8 cellular contexts compared by ENCODE assay signal in the genomic region with DNA sequence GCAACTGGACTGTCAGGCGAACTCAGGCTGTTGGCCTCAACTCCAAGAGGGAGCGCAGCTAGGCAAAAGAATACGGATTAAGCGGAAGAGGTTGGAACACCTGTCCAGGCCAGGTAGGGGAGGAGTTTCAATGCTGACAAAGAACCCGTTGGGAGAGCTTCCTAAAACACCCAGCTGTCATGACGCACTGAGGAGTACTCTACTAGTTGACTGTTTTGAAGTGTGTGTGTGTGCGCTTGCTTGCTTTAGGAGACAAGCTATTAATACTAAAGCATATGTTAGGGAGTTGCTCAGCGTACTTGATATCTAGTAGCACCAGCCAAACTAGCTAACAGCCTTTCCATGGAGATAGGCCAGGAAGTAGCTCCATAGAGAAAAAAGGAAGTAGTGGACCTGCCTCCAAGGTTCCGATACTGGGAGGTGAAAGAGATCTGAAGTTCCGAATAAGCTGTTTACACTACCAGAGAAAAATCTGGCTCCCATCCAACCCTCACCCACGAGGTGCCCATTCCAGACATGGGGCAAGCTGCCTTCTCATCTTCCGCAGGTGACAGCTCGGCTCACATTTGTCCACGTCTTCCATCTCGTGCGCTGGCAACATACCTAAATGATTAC. TPM values are rescaled to one million over a fixed set of nuclear protein-coding genes. Genes with fewer than 3 reads are reported as not detected.
DNase-seq lines count a peak whose midpoint lies in the region; ATAC-seq and TF ChIP-seq lines count a peak whose summit lies in the region.

No MANE protein-coding gene starts in this region.

- ATAC-seq in HG02885 (IDR thresholded peaks at IDR 0.05; ENCODE audit: poor library complexity, unreplicated experiment) (no peak), HG03442 (IDR thresholded peaks at IDR 0.05; ENCODE audit: unreplicated experiment) (no peak)

- H3K4me1 Mint-ChIP-seq in activated CD4-positive, alpha-beta memory T cell treated with anti-CD3 and anti-CD28 coated beads, Interleukin-2, amount 10 ng/mL, durations not matched to agents 7 days and 5 days = peaks cover 14% of the 10 kb centered on the region
- H3K4me1 Mint-ChIP-seq in progenitor cell of endocrine pancreas (ENCODE audit: low read depth) = peaks cover 28% of the 10 kb centered on the region

- intact Hi-C loops in cardiac septum (cut with DNase I) = loop anchor here (5.0 kb wide), 3 partner anchors 100 to 165 kb away; partner anchors contain the start of gene DR1

- peak; percentile 32 for DNase-seq in Daoy (ENCODE audit: low read depth)
- peak; percentile 35 to 92 for DNase-seq in NCI-H187 (lab: John Stamatoyannopoulos, UW)
- DNase-seq in activated CD4-positive, alpha-beta memory T cell treated with anti-CD3 and anti-CD28 coated beads, Interleukin-2, amount 10 ng/mL, durations not matched to agents 7 days and 5 days = no peak
- DNase-seq in cardiac septum (ENCODE audit: low spot score) = peak; percentile 66
- DNase-seq in progenitor cell of endocrine pancreas (ENCODE audit: low spot score, unreplicated experiment) = no peak
- no peak for DNase-seq in cortex of kidney (lab: John Stamatoyannopoulos, UW)

- no peak for TF ChIP-seq CTCF in progenitor cell of endocrine pancreas (IDR thresholded peaks at IDR 0.05; ENCODE audit: unreplicated experiment)

- peaks cover 55% of the 10 kb centered on the region for H3K27me3 Mint-ChIP-seq in activated CD4-positive, alpha-beta memory T cell treated with anti-CD3 and anti-CD28 coated beads, Interleukin-2, amount 10 ng/mL, durations not matched to agents 7 days and 5 days
- H3K27me3 Mint-ChIP-seq in progenitor cell of endocrine pancreas = no peaks in the 10 kb centered on the region

- CTCF ChIA-PET in activated CD4-positive, alpha-beta memory T cell treated with anti-CD3 and anti-CD28 coated beads, Interleukin-2, amount 10 ng/mL, durations not matched to agents 7 days and 5 days (lab: Charles Lee) = interaction anchor here (1.1 to 1.7 kb wide), 5 partner anchors 142 to 399 kb away, joined by 3 to 5 read pairs (median 5); no protein-coding TSS in a partner anchor

- no peak overlapping the region for H3K27ac Mint-ChIP-seq in activated CD4-positive, alpha-beta memory T cell treated with anti-CD3 and anti-CD28 coated beads, Interleukin-2, amount 10 ng/mL, durations not matched to agents 7 days and 5 days
- H3K27ac Mint-ChIP-seq in progenitor cell of endocrine pancreas = peak overlapping the region; percentile 74

- POLR2A ChIA-PET in activated CD4-positive, alpha-beta memory T cell treated with anti-CD3 and anti-CD28 coated beads, Interleukin-2, amount 10 ng/mL, durations not matched to agents 7 days and 5 days (lab: Charles Lee) = interaction anchor here (1.4 kb wide), 1 partner anchor 367 kb away, joined by 4 read pairs; the partner anchor contains the start of gene MTF2

- peaks cover 2% of the 10 kb centered on the region for H3K36me3 Mint-ChIP-seq in activated CD4-positive, alpha-beta memory T cell treated with anti-CD3 and anti-CD28 coated beads, Interleukin-2, amount 10 ng/mL, durations not matched to agents 7 days and 5 days (ENCODE audit: low read depth)
- H3K36me3 Mint-ChIP-seq in progenitor cell of endocrine pancreas (ENCODE audit: insufficient read depth) = no peaks in the 10 kb centered on the region

- peak overlapping the region; percentile 71 for H3K4me3 Mint-ChIP-seq in activated CD4-positive, alpha-beta memory T cell treated with anti-CD3 and anti-CD28 coated beads, Interleukin-2, amount 10 ng/mL, durations not matched to agents 7 days and 5 days
- H3K4me3 Mint-ChIP-seq in progenitor cell of endocrine pancreas (ENCODE audit: low read depth) = peak overlapping the region; percentile 99

- no peaks in the 10 kb centered on the region for H3K9me3 Mint-ChIP-seq in activated CD4-positive, alpha-beta memory T cell treated with anti-CD3 and anti-CD28 coated beads, Interleukin-2, amount 10 ng/mL, durations not matched to agents 7 days and 5 days
- H3K9me3 Mint-ChIP-seq in progenitor cell of endocrine pancreas (ENCODE audit: low read depth) = no peaks in the 10 kb centered on the region

RNA-seq across cellular contexts. Expression of gene FNBP1L, which starts 1.0 kb away (rescaled TPM):
- total RNA-seq in Daoy (2014; rRNA removed; shearing (Covaris generic)) = 35.4 and 40.7 TPM in 2 replicates
- under 1 TPM; 0.15 to 0.30 TPM for total RNA-seq in activated CD4-positive, alpha-beta memory T cell treated with anti-CD3 and anti-CD28 coated beads, Interleukin-2, amount 10 ng/mL, durations not matched to agents 7 days and 5 days
- total RNA-seq in cardiac septum (13.5 TPM), progenitor cell of endocrine pancreas (132 and 136 TPM in 2 replicates)

Comparison
In these comparisons a context has a peak if more than half of its experiments do, and no peak if none do; other contexts are left out.
1. DNase-seq: peak in Daoy (single experiment), NCI-H187 (2 of 2) and cardiac septum (single experiment); none in activated CD4-positive, alpha-beta memory T cell treated with anti-CD3 and anti-CD28 coated beads, Interleukin-2, amount 10 ng/mL, durations not matched to agents 7 days and 5 days (single experiment), progenitor cell of endocrine pancreas (single experiment) and cortex of kidney (single experiment).
2. RNA of gene FNBP1L, which starts 1.0 kb away (total RNA-seq): 132 to 136 TPM in progenitor cell of endocrine pancreas, 35.4 to 40.7 TPM in Daoy and 13.5 TPM in cardiac septum (single experiment); 0.15 to 0.30 TPM in activated CD4-positive, alpha-beta memory T cell treated with anti-CD3 and anti-CD28 coated beads, Interleukin-2, amount 10 ng/mL, durations not matched to agents 7 days and 5 days; every median in the first group is over 10 times any median in the second.